Comparison of ENCODE assay signal across 12 cellular contexts in genomic region chr17:50218071-50218759, GRCh38. TPM values are rescaled to one million over a fixed set of nuclear protein-coding genes. Genes with fewer than 3 reads are reported as not detected.
DNase-seq lines count a peak whose midpoint lies in the region; ATAC-seq and TF ChIP-seq lines count a peak whose summit lies in the region.
"Had no signal": no experiment of that assay in that cellular context is flagged by ENCODE, and none has a peak within 500 bp of the region (broad histone marks: within the 10 kb centered on the region; RNA-seq: fewer than 3 reads in every experiment).

No MANE protein-coding gene starts in this region.

- no peaks in the 10 kb centered on the region for H3K36me3 ChIP-seq in parathyroid adenoma (ENCODE audit: control insufficient read depth, insufficient read depth, low read length)
- H3K36me3 ChIP-seq in aorta (ENCODE audit: control insufficient read depth in 1 of 2, insufficient read depth in 2 of 2, low read length in 1 of 2), result no peaks in the 10 kb centered on the region

- no peak overlapping the region for H3K9ac ChIP-seq in parathyroid adenoma

- no peak overlapping the region for H3K4me3 ChIP-seq in fibroblast of villous mesenchyme (ENCODE audit: low read depth, low read length)
- H3K4me3 ChIP-seq in parathyroid adenoma (ENCODE audit: low read depth, low read length), result no peak overlapping the region
- H3K4me3 ChIP-seq in aorta (ENCODE audit: low read length in 2 of 2), result no peak overlapping the region

- H3K9me3 ChIP-seq in parathyroid adenoma (ENCODE audit: control insufficient read depth, low read length) (no peaks in the 10 kb centered on the region), aorta (ENCODE audit: control insufficient read depth, low read length) (no peaks in the 10 kb centered on the region)

- H3K4me2 ChIP-seq in parathyroid adenoma (ENCODE audit: low read length), result no peak overlapping the region

- TF ChIP-seq CTCF in fibroblast of villous mesenchyme (IDR thresholded peaks at IDR 0.05; ENCODE audit: insufficient read depth, low read depth, low read length) (no peak), parathyroid adenoma (IDR thresholded peaks at IDR 0.05) (no peak)

- no peaks in the 10 kb centered on the region for H3K27me3 ChIP-seq in parathyroid adenoma (ENCODE audit: control insufficient read depth, insufficient read depth, low read length)
- no peaks in the 10 kb centered on the region for H3K27me3 ChIP-seq in aorta (ENCODE audit: control insufficient read depth in 1 of 2, insufficient read depth in 2 of 2, low read length in 1 of 2)

- H3K79me2 ChIP-seq in parathyroid adenoma, result no peaks in the 10 kb centered on the region

- H2AFZ ChIP-seq in parathyroid adenoma, result no peak overlapping the region

- H3K4me1 ChIP-seq in parathyroid adenoma (no peaks in the 10 kb centered on the region), aorta (ENCODE audit: control insufficient read depth in 1 of 2, insufficient read depth in 2 of 2, low read length in 2 of 2) (peaks cover 6 to 9% of the 10 kb centered on the region in 2 donors)

- no peak for DNase-seq in Right ventricle myocardium inferior (ENCODE audit: missing footprints)
- DNase-seq in cardiac septum (ENCODE audit: low spot score), result no peak
- peak; percentile 87 for DNase-seq in fibroblast of villous mesenchyme (ENCODE audit: low read depth)
- DNase-seq in aorta, result no peak
- no peak for DNase-seq in RKO (ENCODE audit: low spot score)
- DNase-seq in NCI-H1417 (lab: John Stamatoyannopoulos, UW), result no peak
- DNase-seq: activated CD8-positive, alpha-beta T cell treated with anti-CD3 and anti-CD28 coated beads for 36 hours; NCI-H524 treated with DMSO at 0.1 percent for 48 hours had no signal

- WGBS in aorta, 2 donors, result 16 to 31% methylated on average over 3 of the region's 3 CpGs

- intact Hi-C loops in Right ventricle myocardium inferior (cut with DNase I), result no loop called here
- intact Hi-C loops in cardiac septum (cut with DNase I), result no loop called here
- intact Hi-C loops in aorta (cut with DNase I), result no loop called here

- ATAC-seq in Right ventricle myocardium inferior, result peak; percentile 65
- ATAC-seq in aorta (ENCODE audit: low FRiP score), result peak; percentile 67
- ATAC-seq in activated CD4-positive, CD25-positive, alpha-beta regulatory T cell treated with anti-CD3 and anti-CD28 coated beads, Interleukin-2, amount 50 U/mL, for 24 hours, result no peak
- ATAC-seq: activated CD8-positive, alpha-beta T cell treated with anti-CD3 and anti-CD28 coated beads for 36 hours; activated naive CD4-positive, alpha-beta T cell treated with anti-CD3 and anti-CD28 coated beads, Interleukin-2, amount 50 U/mL, for 72 hours had no signal

- H3K27ac ChIP-seq in parathyroid adenoma, result peak overlapping the region; percentile 5
- no peak overlapping the region for H3K27ac ChIP-seq in aorta (ENCODE audit: low read depth in 1 of 2, low read length in 2 of 2)

RNA-seq across cellular contexts. Expression of gene COL1A1, which starts 16.8 kb away (rescaled TPM):
- total RNA-seq in Right ventricle myocardium inferior (28.2 TPM), cardiac septum (142 TPM), fibroblast of villous mesenchyme (2,749 and 5,894 TPM in 2 replicates), aorta (100 to 1,000 TPM; 400 to 948 TPM)
- 100 to 1,000 TPM in 1 of 2 donors, 10 to 100 TPM in 1; 70.2 to 391 TPM for polyA plus RNA-seq in aorta

RNA-seq across cellular contexts. Expression of gene SGCA, which starts 52.4 kb away (rescaled TPM):
- total RNA-seq in Right ventricle myocardium inferior, result 151 TPM
- total RNA-seq in cardiac septum, result 159 TPM
- total RNA-seq in fibroblast of villous mesenchyme, result 0.32 TPM in 1 of 2 replicates, not detected in the other
- 10 to 100 TPM; 91.8 to 92.7 TPM for total RNA-seq in aorta
- polyA plus RNA-seq in aorta, result 100 to 1,000 TPM in 1 of 2 donors, 10 to 100 TPM in 1; 86.4 to 198 TPM
- total RNA-seq: pulmonary artery endothelial cell had no signal

RNA-seq across cellular contexts. Expression of gene TMEM92, which starts 56.1 kb away (rescaled TPM):
- total RNA-seq in Right ventricle myocardium inferior (not detected), cardiac septum (not detected), fibroblast of villous mesenchyme (under 0.01 TPM in 1 of 2 replicates, not detected in the other), aorta (1 to 10 TPM in 1 of 2 donors, under 1 TPM in 1; 0.94 to 1.4 TPM)
- polyA plus RNA-seq in aorta, result 10 to 100 TPM in 1 of 2 donors, not detected in 1; 12.4 TPM
- total RNA-seq: activated CD8-positive, alpha-beta T cell treated with anti-CD3 and anti-CD28 coated beads for 36 hours; pulmonary artery endothelial cell had no signal

Comparison
In these comparisons a context has a peak if more than half of its experiments do, and no peak if none do; other contexts are left out.
1. ATAC-seq: peak in Right ventricle myocardium inferior (single experiment) and aorta (single experiment); none in activated CD4-positive, CD25-positive, alpha-beta regulatory T cell treated with anti-CD3 and anti-CD28 coated beads, Interleukin-2, amount 50 U/mL, for 24 hours (0 of 2).
2. RNA of gene SGCA, which starts 52.4 kb away (total RNA-seq): 159 TPM in cardiac septum (single experiment), 151 TPM in Right ventricle myocardium inferior (single experiment) and 91.8 to 92.7 TPM in aorta; 0.32 TPM in fibroblast of villous mesenchyme; every median in the first group is over 10 times any median in the second.